1 cellular context compared by ENCODE assay signal in the genomic region with DNA sequence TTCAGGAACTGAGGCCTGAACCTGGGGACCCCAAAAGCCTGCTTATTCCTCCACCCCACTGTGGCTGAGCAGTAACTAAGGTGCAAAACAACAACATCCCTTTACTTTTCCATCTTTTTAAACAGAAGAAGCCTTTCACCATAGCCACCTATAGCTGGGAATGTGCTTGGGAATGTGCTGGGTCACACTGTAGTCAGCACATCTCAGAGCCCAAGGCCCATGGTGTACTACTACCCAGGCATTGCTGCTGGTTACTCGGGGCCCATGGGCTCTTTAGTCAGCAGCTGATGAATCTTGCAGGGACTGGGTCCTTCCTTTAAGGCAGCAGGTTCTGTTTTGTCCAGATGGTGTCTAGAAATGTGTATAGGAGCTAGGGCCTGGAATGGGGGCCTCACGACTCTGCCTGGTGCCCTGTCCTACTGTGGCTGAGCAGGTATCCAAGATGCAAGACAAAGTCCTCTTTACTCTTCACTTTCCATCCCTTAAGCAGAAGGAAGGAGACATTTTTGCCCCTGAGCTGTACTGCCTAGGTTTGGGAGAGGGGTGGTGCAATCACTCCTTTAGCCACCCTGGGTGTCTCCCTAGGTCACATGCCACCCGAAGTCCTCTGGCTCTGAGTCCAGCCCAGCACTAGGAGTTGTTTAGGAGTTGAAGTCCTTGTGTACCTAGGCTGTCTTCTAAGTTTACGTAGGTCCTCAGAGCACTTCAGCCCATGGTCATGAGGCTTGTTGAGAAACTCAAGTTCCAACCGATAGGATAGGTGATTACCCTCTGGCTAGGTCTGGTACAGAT.
TF ChIP-seq lines count a peak whose summit lies in the region.

No MANE protein-coding gene starts in this region.

TF ChIP-seq in HepG2, 621 proteins besides CTCF, POLR2A, EP300 and RAD21 (continued from another document):
- peak; percentile 59 for TF ChIP-seq TEAD3 (CRISPR knock-in tag; optimal IDR thresholded peaks at IDR 0.05; ENCODE audit: borderline replicate concordance)
